Comparison of ENCODE assay signal across 16 cellular contexts in genomic region chr13:110339263-110339662, GRCh38. TPM values are rescaled to one million over a fixed set of nuclear protein-coding genes. Genes with fewer than 3 reads are reported as not detected.
DNase-seq lines count a peak whose midpoint lies in the region; ATAC-seq and TF ChIP-seq lines count a peak whose summit lies in the region.
"Had no signal": no experiment of that assay in that cellular context is flagged by ENCODE, and none has a peak within 500 bp of the region (broad histone marks: within the 10 kb centered on the region; RNA-seq: fewer than 3 reads in every experiment).

No MANE protein-coding gene starts in this region.

- DNase-seq in left ventricle myocardium inferior (no peak), Right ventricle myocardium inferior (ENCODE audit: missing footprints) (no peak), lower lobe of right lung (no peak), gastrocnemius medialis (no peak), H7 (no peak)
- no peak for DNase-seq in T-helper 2 cell treated with Interferon-gamma antibody and Interleukin-4, amounts not matched to agents 5 μg/mL and 100 μg/mL, for 36 hours (ENCODE audit: low spot score)
- DNase-seq in stimulated activated naive CD4-positive, alpha-beta T cell (lab: John Stamatoyannopoulos, UW): no peak
- DNase-seq: activated CD8-positive, alpha-beta memory T cell treated with anti-CD3 and anti-CD28 coated beads, Interleukin-2, amount 50 U/mL, for 4 hours; COR-L47; NCI-H1048; posterior cingulate gyrus; stimulated activated CD4-positive, alpha-beta T cell treated with anti-CD3 and anti-CD28 coated beads, Interleukin-2, amount 100 ng/mL, for 48 hours; T-helper 1 cell had no signal

- H3K27me3 Mint-ChIP-seq in T-helper 2 cell treated with Interferon-gamma antibody and Interleukin-4, amounts not matched to agents 5 μg/mL and 100 μg/mL, for 36 hours (ENCODE audit: low read depth): peaks cover 22% of the 10 kb centered on the region

- peaks cover 20% of the 10 kb centered on the region for H3K4me1 Mint-ChIP-seq in T-helper 2 cell treated with Interferon-gamma antibody and Interleukin-4, amounts not matched to agents 5 μg/mL and 100 μg/mL, for 36 hours (ENCODE audit: low read depth)

- H3K27ac Mint-ChIP-seq in T-helper 2 cell treated with Interferon-gamma antibody and Interleukin-4, amounts not matched to agents 5 μg/mL and 100 μg/mL, for 36 hours: no peak overlapping the region
- H3K27ac Mint-ChIP-seq: activated naive CD8-positive, alpha-beta T cell had no signal

- TF ChIP-seq POLR2A in gastrocnemius medialis (IDR thresholded peaks at IDR 0.05): no peak

- H3K4me1 ChIP-seq in left ventricle myocardium inferior (peaks cover 92% of the 10 kb centered on the region), lower lobe of right lung (peaks cover 65% of the 10 kb centered on the region), gastrocnemius medialis (peaks cover 23 to 54% of the 10 kb centered on the region in 2 donors)

- no peaks in the 10 kb centered on the region for H3K27me3 ChIP-seq in left ventricle myocardium inferior (ENCODE audit: low read depth)
- no peaks in the 10 kb centered on the region for H3K27me3 ChIP-seq in lower lobe of right lung (ENCODE audit: low read depth)
- no peaks in the 10 kb centered on the region for H3K27me3 ChIP-seq in gastrocnemius medialis
- no peaks in the 10 kb centered on the region for H3K27me3 ChIP-seq in H7 (ENCODE audit: control insufficient read depth, insufficient read depth, low read length)

- peak overlapping the region; percentile 89 for H3K27ac ChIP-seq in left ventricle myocardium inferior (replicated peaks)
- H3K27ac ChIP-seq in lower lobe of right lung: peak overlapping the region; percentile 76
- peak overlapping the region; percentile 70 to 78 (median 76) for H3K27ac ChIP-seq in gastrocnemius medialis

- H3K9me3 ChIP-seq in left ventricle myocardium inferior (replicated peaks) (no peaks in the 10 kb centered on the region), lower lobe of right lung (no peaks in the 10 kb centered on the region), gastrocnemius medialis (no peaks in the 10 kb centered on the region)

- TF ChIP-seq CTCF in left ventricle myocardium inferior (IDR thresholded peaks at IDR 0.05; ENCODE audit: borderline replicate concordance): no peak
- no peak for TF ChIP-seq CTCF in lower lobe of right lung (IDR thresholded peaks at IDR 0.05)
- TF ChIP-seq CTCF in gastrocnemius medialis (IDR thresholded peaks at IDR 0.05 in 4 of 5, conservative IDR thresholded peaks at IDR 0.05 in 1 of 5): no peak

- H3K36me3 Mint-ChIP-seq in T-helper 2 cell treated with Interferon-gamma antibody and Interleukin-4, amounts not matched to agents 5 μg/mL and 100 μg/mL, for 36 hours (ENCODE audit: low read depth): no peaks in the 10 kb centered on the region
- H3K36me3 Mint-ChIP-seq: activated naive CD8-positive, alpha-beta T cell had no signal

- H3K4me3 Mint-ChIP-seq in T-helper 2 cell treated with Interferon-gamma antibody and Interleukin-4, amounts not matched to agents 5 μg/mL and 100 μg/mL, for 36 hours: no peak overlapping the region
- H3K4me3 Mint-ChIP-seq: activated naive CD8-positive, alpha-beta T cell had no signal

- H3K36me3 ChIP-seq in left ventricle myocardium inferior: peaks cover 4% of the 10 kb centered on the region
- H3K36me3 ChIP-seq in lower lobe of right lung: no peaks in the 10 kb centered on the region
- H3K36me3 ChIP-seq in gastrocnemius medialis: no peaks in the 10 kb centered on the region
- no peaks in the 10 kb centered on the region; the same call in 1 of the 2 replicates for H3K36me3 ChIP-seq in H7 (replicated peaks; ENCODE audit: control insufficient read depth, insufficient read depth, low read length)

- in situ Hi-C loops in gastrocnemius medialis (cut with MboI; ENCODE audit: low sequenced_read_pairs in 4 of 4): no loop called here

- H3K4me3 ChIP-seq in left ventricle myocardium inferior: no peak overlapping the region
- no peak overlapping the region for H3K4me3 ChIP-seq in lower lobe of right lung
- H3K4me3 ChIP-seq in gastrocnemius medialis: no peak overlapping the region
- H3K4me3 ChIP-seq in H7 (ENCODE audit: insufficient read depth, low read depth, low read length): no peak overlapping the region

- ATAC-seq in Right ventricle myocardium inferior (no peak), lower lobe of right lung (no peak), gastrocnemius medialis (no peak), GM18502 (IDR thresholded peaks at IDR 0.05; ENCODE audit: poor library complexity, unreplicated experiment) (no peak)
- ATAC-seq: activated CD4-positive, CD25-positive, alpha-beta regulatory T cell treated with anti-CD3 and anti-CD28 coated beads, Interleukin-2, amount 50 U/mL, for 24 hours had no signal

- intact Hi-C loops in left ventricle myocardium inferior (cut with micrococcal nuclease): no loop called here
- intact Hi-C loops in Right ventricle myocardium inferior (cut with DNase I): no loop called here
- intact Hi-C loops in lower lobe of right lung (cut with DNase I): no loop called here
- intact Hi-C loops in gastrocnemius medialis (cut with DNase I; ENCODE audit: low total_unique reads): no loop called here

- H3K9me3 Mint-ChIP-seq in T-helper 2 cell treated with Interferon-gamma antibody and Interleukin-4, amounts not matched to agents 5 μg/mL and 100 μg/mL, for 36 hours: no peaks in the 10 kb centered on the region

RNA-seq across cellular contexts. Expression of gene COL4A2, which starts 32.2 kb away (rescaled TPM):
- 117 TPM for total RNA-seq in left ventricle myocardium inferior
- 126 TPM for total RNA-seq in Right ventricle myocardium inferior
- total RNA-seq in lower lobe of right lung: 185 TPM
- 10 to 100 TPM; 51.2 to 85.8 (median 70.5) TPM for total RNA-seq in gastrocnemius medialis
- total RNA-seq in H7 (2014; rRNA removed; shearing (Covaris generic)): 166 and 168 TPM in 2 replicates

RNA-seq across cellular contexts. Expression of gene COL4A1, which starts 32.3 kb away (rescaled TPM):
- 120 TPM for total RNA-seq in left ventricle myocardium inferior
- 128 TPM for total RNA-seq in Right ventricle myocardium inferior
- total RNA-seq in lower lobe of right lung: 161 TPM
- 100 to 1,000 TPM in 3 of 4 donors, 10 to 100 TPM in 1; 60.5 to 127 (median 120) TPM for total RNA-seq in gastrocnemius medialis
- 131 and 135 TPM in 2 replicates for total RNA-seq in H7 (2014; rRNA removed; shearing (Covaris generic))
